Comparison of ENCODE assay signal across 1 cellular context in genomic region chr7:94908204-94909022, GRCh38.
TF ChIP-seq lines count a peak whose summit lies in the region.

No MANE protein-coding gene starts in this region.

TF ChIP-seq in HEK293, 187 proteins besides CTCF, POLR2A, EP300 and RAD21 (continued from another document):
- no peak for TF ChIP-seq FEZF1 (tag by site-specific recombination; IDR thresholded peaks at IDR 0.05)
- TF ChIP-seq ZBTB26 (tag by site-specific recombination; optimal IDR thresholded peaks at IDR 0.05), result peak; percentile 41
- TF ChIP-seq ZNF138 (tag by site-specific recombination; IDR thresholded peaks at IDR 0.05; ENCODE audit: borderline replicate concordance), result no peak
- peak; percentile 24; the same call in 1 of the 2 replicates for TF ChIP-seq ZNF366 (tag by site-specific recombination; conservative IDR thresholded peaks at IDR 0.05)
- peak; percentile 39; the same call in 1 of the 2 replicates for TF ChIP-seq SP7 (tag by site-specific recombination; IDR thresholded peaks at IDR 0.05)
- no peak; the same call in 1 of the 2 replicates for TF ChIP-seq PRDM6 (tag by site-specific recombination; IDR thresholded peaks at IDR 0.05)
- no peak for TF ChIP-seq ZFP3 (tag by site-specific recombination; IDR thresholded peaks at IDR 0.05; ENCODE audit: low read depth)
- peak; percentile 63; the same call in 1 of the 2 replicates for TF ChIP-seq PRDM1 (tag by site-specific recombination; IDR thresholded peaks at IDR 0.05)
- TF ChIP-seq ZNF580 (tag by site-specific recombination; IDR thresholded peaks at IDR 0.05), result no peak
- peak; percentile 47; the same call in 1 of the 2 replicates for TF ChIP-seq ZBTB10 (tag by site-specific recombination; IDR thresholded peaks at IDR 0.05)
- TF ChIP-seq YY1 (tag by site-specific recombination; IDR thresholded peaks at IDR 0.05), result no peak
- TF ChIP-seq ZBTB20 (tag by site-specific recombination; IDR thresholded peaks at IDR 0.05), result peak; percentile 49; the same call in 1 of the 2 replicates
- 0 out of 2 replicates have a peak, but pooled peaks have one; percentile 26 for TF ChIP-seq ZNF629 (tag by site-specific recombination; IDR thresholded peaks at IDR 0.05)
- no peak for TF ChIP-seq ZNF26 (tag by site-specific recombination; IDR thresholded peaks at IDR 0.05)
- 0 out of 2 replicates have a peak, but pooled peaks have one; percentile 26 for TF ChIP-seq ZNF692 (tag by site-specific recombination; IDR thresholded peaks at IDR 0.05)
- peak; percentile 80 for TF ChIP-seq GLIS2 (tag by site-specific recombination; IDR thresholded peaks at IDR 0.05)
- peak; percentile 36; the same call in 1 of the 2 replicates for TF ChIP-seq TCF7L2 (IDR thresholded peaks at IDR 0.05; ENCODE audit: borderline replicate concordance, low read depth, low read length)
- no peak for TF ChIP-seq HIC1 (tag by site-specific recombination; IDR thresholded peaks at IDR 0.05)
- no peak for TF ChIP-seq ZSCAN16 (tag by site-specific recombination; IDR thresholded peaks at IDR 0.05)
- no peak for TF ChIP-seq ZNF391 (tag by site-specific recombination; IDR thresholded peaks at IDR 0.05; ENCODE audit: borderline replicate concordance, low read depth)
- TF ChIP-seq ZNF654 (tag by site-specific recombination; IDR thresholded peaks at IDR 0.05; ENCODE audit: low read depth), result no peak
- no peak for TF ChIP-seq KLF7 (tag by site-specific recombination; IDR thresholded peaks at IDR 0.05; ENCODE audit: borderline replicate concordance)
- no peak for TF ChIP-seq ZNF148 (tag by site-specific recombination; IDR thresholded peaks at IDR 0.05; ENCODE audit: borderline replicate concordance)
- TF ChIP-seq ZNF398 (tag by site-specific recombination; IDR thresholded peaks at IDR 0.05), result peak; percentile 85
